8 cellular contexts compared by ENCODE assay signal in genomic region chr16:53703590-53704444, GRCh38.
A peak's percentile ranks its signal among the peaks of the same experiment; 100 is the strongest.
DNase-seq lines count a peak whose midpoint lies in the region; ATAC-seq, FAIRE-seq and TF ChIP-seq lines count a peak whose summit lies in the region.

Gene FTO, plus strand, starts transcription at chr16:53704156.
Gene RPGRIP1L, minus strand, starts transcription at chr16:53703859. Its CDS starts 3,136 bp downstream, at chr16:53700723.

- H3K27ac ChIP-seq in layer of hippocampus (ENCODE audit: low read depth, low read length), result peak within 1 kb of the TSS; percentile 42

- peak; percentile 44 for TF ChIP-seq POLR2A in GM19193 (IDR thresholded peaks at IDR 0.05; ENCODE audit: extremely low read depth, insufficient read depth, insufficient read length)

- DNase-seq in Ammon's horn (ENCODE audit: low spot score) (peak; percentile 99), NCI-H510A treated with DMSO at 0.1 percent for 48 hours (lab: John Stamatoyannopoulos, UW) (peak; percentile 98)
- DNase-seq in activated CD4-positive, alpha-beta T cell treated with anti-CD3 and anti-CD28 coated beads for 4 hours, result peak; percentile 92 to 99
- DNase-seq in stimulated activated CD4-positive, alpha-beta T cell treated with anti-CD3 and anti-CD28 coated beads, Interleukin-1b, Interleukin-23, amount 100 ng/mL, for 4 hours (ENCODE audit: low read depth in 2 of 2), result peak; percentile 93 to 94

- peak; percentile 99 for ATAC-seq in HG03439 (IDR thresholded peaks at IDR 0.05; ENCODE audit: unreplicated experiment)

- FAIRE-seq in colon (lab: Jason Lieb, UNC), result peak; percentile 72

- H3K27me3 ChIP-seq in layer of hippocampus (ENCODE audit: control insufficient read depth, insufficient read depth, low read length), result no peaks in the 10 kb centered on the region

Comparison
In these comparisons a context has a peak if more than half of its experiments do, and no peak if none do; other contexts are left out.
1. Peak in every context shown above with its lines: DNase-seq, ATAC-seq and H3K27ac ChIP-seq.